In the genomic region with DNA sequence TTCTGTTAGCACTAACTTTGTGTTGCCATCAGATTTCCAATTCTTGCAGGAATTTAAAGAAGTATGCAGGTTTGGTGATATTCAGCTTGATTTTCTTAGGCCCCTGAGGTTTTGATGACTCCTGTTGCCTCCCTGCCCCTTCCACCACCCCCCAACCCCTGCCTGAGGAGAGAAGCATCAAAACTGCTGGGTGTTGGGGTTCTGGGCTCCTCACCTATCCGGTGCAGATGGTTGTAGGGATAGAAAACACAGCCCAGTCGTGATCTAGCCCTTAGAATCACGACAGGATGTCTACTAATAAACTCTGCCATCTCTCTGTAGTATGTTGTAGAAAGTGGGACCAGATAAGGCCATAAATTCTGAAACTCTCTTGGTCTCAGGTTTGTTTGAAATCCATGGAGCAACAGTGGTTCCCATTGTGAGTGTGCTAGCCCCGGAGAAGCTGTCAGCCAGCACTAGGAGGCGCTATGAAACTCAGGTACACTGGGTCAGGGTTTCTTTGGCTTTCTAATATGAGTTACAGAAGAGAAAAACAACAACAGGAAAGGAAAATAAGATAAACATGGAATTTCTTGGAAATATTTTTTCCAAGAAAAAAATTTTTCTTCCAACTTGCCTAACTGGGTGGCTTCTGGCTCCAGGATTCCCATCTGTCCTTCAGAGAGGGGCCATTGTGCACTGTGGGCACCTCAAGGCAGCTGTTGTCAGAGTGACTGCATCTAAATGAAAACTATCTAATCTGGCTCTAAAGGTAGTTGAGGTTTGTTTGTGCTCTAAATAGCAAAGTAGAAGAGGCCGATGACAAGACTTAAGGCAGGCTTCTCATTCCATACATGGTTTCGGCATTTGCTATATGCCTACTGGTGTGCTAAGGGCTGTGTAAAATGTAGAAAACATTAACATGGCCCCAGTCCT, we compare ENCODE assay signal across 8 cellular contexts. TPM values are rescaled to one million over a fixed set of nuclear protein-coding genes. Genes with fewer than 3 reads are reported as not detected.
A peak's percentile ranks its signal among the peaks of the same experiment; 100 is the strongest.
DNase-seq lines count a peak whose midpoint lies in the region; FAIRE-seq and TF ChIP-seq lines count a peak whose summit lies in the region.

No MANE protein-coding gene starts in this region.

- H3K4me1 ChIP-seq in small intestine (ENCODE audit: control insufficient read depth in 2 of 2, insufficient read depth in 1 of 2, low read depth in 1 of 2, low read length in 1 of 2), result no peaks in the 10 kb centered on the region

- peaks cover 8 to 17% of the 10 kb centered on the region in 2 donors for H3K36me3 ChIP-seq in small intestine (ENCODE audit: control insufficient read depth in 2 of 2, insufficient read depth in 2 of 2, low read length in 2 of 2)

- H3K27me3 ChIP-seq in small intestine (ENCODE audit: control insufficient read depth in 2 of 2, insufficient read depth in 2 of 2, low read length in 2 of 2), result no peaks in the 10 kb centered on the region

- no peak overlapping the region for H3K4me3 ChIP-seq in fibroblast of the aortic adventitia (ENCODE audit: low read depth, low read length)
- no peak overlapping the region for H3K4me3 ChIP-seq in small intestine (ENCODE audit: low read depth in 1 of 2, low read length in 2 of 2)

- TF ChIP-seq CTCF in fibroblast of the aortic adventitia (IDR thresholded peaks at IDR 0.05; ENCODE audit: insufficient read depth, low read length), result peak; percentile 61

- peak overlapping the region in 1 of 2 donors; percentile 46 for H3K27ac ChIP-seq in small intestine (ENCODE audit: low read depth in 1 of 2, low read length in 1 of 2)

- DNase-seq in NCI-H748 (lab: John Stamatoyannopoulos, UW; ENCODE audit: unreplicated experiment) (peak; percentile 37), NCI-H748 treated with DMSO at 0.1 percent for 48 hours (lab: John Stamatoyannopoulos, UW) (no peak), OCI-M1 (lab: John Stamatoyannopoulos, UW) (peak; percentile 53), fibroblast of the aortic adventitia (ENCODE audit: low read depth) (peak; percentile 23), small intestine (peak; percentile 42), hippocampal formation (lab: John Stamatoyannopoulos, UW) (no peak)
- no peak for DNase-seq in central memory CD4-positive, alpha-beta T cell
- no peak for DNase-seq in activated CD8-positive, alpha-beta memory T cell treated with anti-CD3 and anti-CD28 coated beads, Interleukin-2, amount 50 U/mL, for 4 hours

- H3K9me3 ChIP-seq in small intestine (ENCODE audit: control insufficient read depth, low read depth), result no peaks in the 10 kb centered on the region

- FAIRE-seq in small intestine (lab: Jason Lieb, UNC), result no peak

- 75 to 79% (median 76%) methylated on average over 7 of the region's 7 CpGs for WGBS in small intestine, 3 donors

RNA-seq across cellular contexts. Expression of gene SRP14, which starts 8.7 kb away (rescaled TPM):
- 135 and 204 TPM in 2 replicates for total RNA-seq in fibroblast of the aortic adventitia (ENCODE audit: low replicate concordance)
- polyA plus RNA-seq in small intestine, result 100 to 1,000 TPM; 282 to 329 (median 318) TPM

Comparison
In these comparisons a context has a peak if more than half of its experiments do, and no peak if none do; other contexts are left out.
1. DNase-seq: peak in NCI-H748 (single experiment), OCI-M1 (single experiment), fibroblast of the aortic adventitia (single experiment) and small intestine (single experiment); none in NCI-H748 treated with DMSO at 0.1 percent for 48 hours (single experiment), central memory CD4-positive, alpha-beta T cell (single experiment), activated CD8-positive, alpha-beta memory T cell treated with anti-CD3 and anti-CD28 coated beads, Interleukin-2, amount 50 U/mL, for 4 hours (single experiment) and hippocampal formation (0 of 2).